In the genomic region with DNA sequence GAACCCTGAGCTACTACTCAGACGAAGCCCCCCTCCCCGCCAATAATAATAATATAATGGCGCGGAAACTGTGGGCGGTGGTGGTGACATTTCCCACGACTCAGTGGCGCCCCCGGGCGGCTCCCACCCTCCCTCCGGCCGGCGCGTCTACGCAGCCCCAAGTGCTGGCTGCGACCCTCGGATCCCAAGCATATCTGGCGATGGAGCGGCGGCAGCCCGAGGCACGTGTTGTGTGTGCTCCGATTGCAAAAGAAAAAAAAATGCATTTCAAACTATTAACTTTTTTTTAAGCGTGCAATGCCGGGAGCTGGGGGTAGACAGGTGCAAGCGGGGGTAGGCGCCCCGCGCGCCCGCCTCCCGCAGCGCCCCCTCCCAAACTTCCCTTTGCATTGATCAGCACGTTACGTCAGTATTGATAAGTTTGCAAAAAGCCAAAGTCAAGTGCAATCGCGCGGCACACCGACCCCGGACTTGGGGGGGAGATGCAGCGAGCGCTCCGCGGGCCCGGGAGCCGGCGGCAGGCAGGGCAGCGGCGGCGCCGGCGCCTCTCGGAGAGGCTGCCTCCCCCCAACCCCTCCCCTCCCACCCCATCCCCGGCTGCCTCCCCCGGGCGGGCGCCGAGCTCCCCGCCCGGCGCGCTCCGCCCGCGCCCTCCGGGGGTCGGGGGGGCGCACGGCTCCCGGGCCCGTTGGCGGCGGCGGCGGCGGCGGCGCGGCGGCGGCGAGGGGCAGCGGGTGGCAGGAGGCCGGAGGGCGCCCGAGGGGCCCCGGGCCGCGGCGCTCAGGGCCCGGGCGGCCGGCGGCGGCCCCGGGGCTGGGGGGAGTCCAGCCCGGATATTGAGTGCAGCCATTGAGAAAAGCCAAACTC, we compare ENCODE assay signal across 9 cellular contexts.
A peak's percentile ranks its signal among the peaks of the same experiment; 100 is the strongest.
DNase-seq lines count a peak whose midpoint lies in the region; ATAC-seq and TF ChIP-seq lines count a peak whose summit lies in the region.
"Had no signal": no experiment of that assay in that cellular context is flagged by ENCODE, and none has a peak within 500 bp of the region (broad histone marks: within the 10 kb centered on the region; RNA-seq: fewer than 3 reads in every experiment).

No MANE protein-coding gene starts in this region.

- H3K4me3 Mint-ChIP-seq in stimulated activated effector memory CD8-positive, alpha-beta T cell treated with anti-CD3 and anti-CD28 coated beads, Interleukin-12 subunit alpha, Interleukin-12 subunit beta, amount 100 ng/mL, for 72 hours = peak overlapping the region; percentile 40

- peak; percentile 44 for TF ChIP-seq CTCF in epithelial cell of esophagus (IDR thresholded peaks at IDR 0.05; ENCODE audit: insufficient read depth, low read depth, low read length, missing control alignments)

- H3K4me1 Mint-ChIP-seq in stimulated activated effector memory CD8-positive, alpha-beta T cell treated with anti-CD3 and anti-CD28 coated beads, Interleukin-12 subunit alpha, Interleukin-12 subunit beta, amount 100 ng/mL, for 72 hours = peaks cover 24% of the 10 kb centered on the region

- no peak overlapping the region for H3K27ac Mint-ChIP-seq in stimulated activated effector memory CD8-positive, alpha-beta T cell treated with anti-CD3 and anti-CD28 coated beads, Interleukin-12 subunit alpha, Interleukin-12 subunit beta, amount 100 ng/mL, for 72 hours

- ATAC-seq in stimulated activated effector memory CD8-positive, alpha-beta T cell treated with anti-CD3 and anti-CD28 coated beads, Interleukin-12 subunit alpha, Interleukin-12 subunit beta, amount 100 ng/mL, for 72 hours = no peak
- no peak for ATAC-seq in HG03175 (IDR thresholded peaks at IDR 0.05; ENCODE audit: unreplicated experiment)

- H3K9me3 Mint-ChIP-seq in stimulated activated effector memory CD8-positive, alpha-beta T cell treated with anti-CD3 and anti-CD28 coated beads, Interleukin-12 subunit alpha, Interleukin-12 subunit beta, amount 100 ng/mL, for 72 hours = no peaks in the 10 kb centered on the region

- H3K36me3 Mint-ChIP-seq in stimulated activated effector memory CD8-positive, alpha-beta T cell treated with anti-CD3 and anti-CD28 coated beads, Interleukin-12 subunit alpha, Interleukin-12 subunit beta, amount 100 ng/mL, for 72 hours = no peaks in the 10 kb centered on the region

- peak; percentile 59 for DNase-seq in activated CD8-positive, alpha-beta memory T cell treated with anti-CD3 and anti-CD28 coated beads, Interleukin-2, amount 50 U/mL, for 48 hours
- no peak for DNase-seq in activated CD8-positive, alpha-beta memory T cell treated with anti-CD3 and anti-CD28 coated beads, Interleukin-2, amount 50 U/mL, for 4 hours
- DNase-seq in NCI-H82 (lab: John Stamatoyannopoulos, UW) (peak; percentile 83), epithelial cell of esophagus (ENCODE audit: low read depth) (peak; percentile 11), foreskin melanocyte (no peak), NCI-H446 treated with DMSO at 0.1 percent for 48 hours (lab: John Stamatoyannopoulos, UW) (no peak)
- DNase-seq in stimulated activated effector memory CD8-positive, alpha-beta T cell treated with anti-CD3 and anti-CD28 coated beads, Interleukin-12 subunit alpha, Interleukin-12 subunit beta, amount 100 ng/mL, for 72 hours (ENCODE audit: low spot score in 2 of 2) = no peak
- DNase-seq: MV-4-11 had no signal

- peak overlapping the region; percentile 43 for H3K4me3 ChIP-seq in epithelial cell of esophagus (ENCODE audit: low read length)

Comparison
In these comparisons a context has a peak if more than half of its experiments do, and no peak if none do; other contexts are left out.
1. DNase-seq: peak in activated CD8-positive, alpha-beta memory T cell treated with anti-CD3 and anti-CD28 coated beads, Interleukin-2, amount 50 U/mL, for 48 hours (single experiment), NCI-H82 (single experiment) and epithelial cell of esophagus (single experiment); none in activated CD8-positive, alpha-beta memory T cell treated with anti-CD3 and anti-CD28 coated beads, Interleukin-2, amount 50 U/mL, for 4 hours (single experiment), stimulated activated effector memory CD8-positive, alpha-beta T cell treated with anti-CD3 and anti-CD28 coated beads, Interleukin-12 subunit alpha, Interleukin-12 subunit beta, amount 100 ng/mL, for 72 hours (0 of 2), foreskin melanocyte (single experiment) and NCI-H446 treated with DMSO at 0.1 percent for 48 hours (single experiment).